In the genomic region with DNA sequence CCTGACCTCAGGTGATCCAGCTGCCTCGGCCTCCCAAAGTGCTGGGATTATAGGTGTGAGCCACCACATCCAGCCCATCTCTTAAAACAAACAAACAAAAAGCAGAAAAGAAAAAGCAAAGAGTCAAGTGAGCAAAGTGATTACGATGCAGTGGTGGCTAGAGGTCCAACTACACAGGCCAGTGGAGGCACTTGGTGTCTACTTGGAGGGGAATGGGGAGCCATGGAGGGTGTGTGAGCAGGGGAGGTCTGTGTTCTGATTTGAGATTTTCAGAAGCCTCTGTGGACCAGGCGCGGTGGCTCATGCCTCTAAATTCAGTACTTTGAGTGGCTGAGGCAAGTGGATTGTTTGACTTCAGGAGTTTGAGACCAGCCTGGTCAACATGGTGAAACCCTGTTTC, we compare ENCODE assay signal across 21 cellular contexts. TPM values are rescaled to one million over a fixed set of nuclear protein-coding genes. Genes with fewer than 3 reads are reported as not detected.
DNase-seq lines count a peak whose midpoint lies in the region; ATAC-seq, FAIRE-seq and TF ChIP-seq lines count a peak whose summit lies in the region.
"Had no signal": no experiment of that assay in that cellular context is flagged by ENCODE, and none has a peak within 500 bp of the region (broad histone marks: within the 10 kb centered on the region; RNA-seq: fewer than 3 reads in every experiment).

No MANE protein-coding gene starts in this region.

- H3K27ac Mint-ChIP-seq in activated naive CD8-positive, alpha-beta T cell: peak overlapping the region; percentile 70
- no peak overlapping the region for H3K27ac Mint-ChIP-seq in activated naive CD8-positive, alpha-beta T cell treated with anti-CD3 and anti-CD28 coated beads for 36 hours
- peak overlapping the region in 2 of 3 donors; percentile 23 to 43 for H3K27ac Mint-ChIP-seq in IgD-negative memory B cell
- H3K27ac Mint-ChIP-seq: GM23338 had no signal

- no peaks in the 10 kb centered on the region for H3K27me3 Mint-ChIP-seq in activated naive CD8-positive, alpha-beta T cell
- no peaks in the 10 kb centered on the region for H3K27me3 Mint-ChIP-seq in activated naive CD8-positive, alpha-beta T cell treated with anti-CD3 and anti-CD28 coated beads for 36 hours
- H3K27me3 Mint-ChIP-seq in IgD-negative memory B cell: no peaks in the 10 kb centered on the region
- H3K27me3 Mint-ChIP-seq: CD4-positive, alpha-beta T cell had no signal

- no peak overlapping the region for H3K4me3 Mint-ChIP-seq in activated naive CD8-positive, alpha-beta T cell
- no peak overlapping the region for H3K4me3 Mint-ChIP-seq in activated naive CD8-positive, alpha-beta T cell treated with anti-CD3 and anti-CD28 coated beads for 36 hours
- H3K4me3 Mint-ChIP-seq in IgD-negative memory B cell: no peak overlapping the region
- H3K4me3 Mint-ChIP-seq: CD4-positive, alpha-beta T cell; GM23338 had no signal

- H3K9ac ChIP-seq in endothelial cell of umbilical vein (replicated peaks; ENCODE audit: extremely low read depth, insufficient read depth, low read length): no peak overlapping the region
- H3K9ac ChIP-seq: SK-N-SH had no signal

- BruUV-seq in endothelial cell of umbilical vein (replicated peaks; lab: Mats Ljungman, UMichigan): no TSS peak

- no peaks in the 10 kb centered on the region for H3K27me3 ChIP-seq in endothelial cell of umbilical vein (ENCODE audit: control insufficient read depth in 2 of 2, insufficient read depth in 2 of 2, low read length in 2 of 2)
- H3K27me3 ChIP-seq in upper lobe of right lung: no peaks in the 10 kb centered on the region

- no peaks in the 10 kb centered on the region for H3K9me1 ChIP-seq in endothelial cell of umbilical vein (replicated peaks; ENCODE audit: control insufficient read depth, extremely low read depth, insufficient read depth, low read length)

- peaks cover 6 to 41% of the 10 kb centered on the region in 2 experiments for H3K36me3 ChIP-seq in endothelial cell of umbilical vein (ENCODE audit: control insufficient read depth in 2 of 2, extremely low read depth in 1 of 2, insufficient read depth in 2 of 2, low read length in 2 of 2)
- H3K36me3 ChIP-seq in upper lobe of right lung: peaks cover 74% of the 10 kb centered on the region

- H3K9me3 Mint-ChIP-seq in activated naive CD8-positive, alpha-beta T cell (ENCODE audit: low read depth): no peaks in the 10 kb centered on the region
- H3K9me3 Mint-ChIP-seq in activated naive CD8-positive, alpha-beta T cell treated with anti-CD3 and anti-CD28 coated beads for 36 hours: no peaks in the 10 kb centered on the region
- H3K9me3 Mint-ChIP-seq in IgD-negative memory B cell: no peaks in the 10 kb centered on the region
- H3K9me3 Mint-ChIP-seq: CD4-positive, alpha-beta T cell; GM23338 had no signal

- H4K20me1 ChIP-seq in endothelial cell of umbilical vein (replicated peaks; ENCODE audit: control insufficient read depth, extremely low read depth, insufficient read depth, low read length): no peaks in the 10 kb centered on the region

- FAIRE-seq in endothelial cell of umbilical vein (lab: Jason Lieb, UNC): peak; percentile 40

- H2AFZ ChIP-seq in endothelial cell of umbilical vein (ENCODE audit: low read depth, low read length): no peak overlapping the region
- H2AFZ ChIP-seq: GM23338 had no signal

- H3K27ac ChIP-seq in endothelial cell of umbilical vein (ENCODE audit: insufficient read depth, low read depth, low read length): peak overlapping the region; percentile 43
- H3K27ac ChIP-seq in upper lobe of right lung: peak overlapping the region; percentile 26

- H3K4me3 ChIP-seq in endothelial cell of umbilical vein (replicated peaks in 1 of 3; ENCODE audit: insufficient read depth in 1 of 3, low read depth in 1 of 3, low read length in 3 of 3) (no peak overlapping the region), upper lobe of right lung (no peak overlapping the region)
- H3K4me3 ChIP-seq: GM23338 had no signal

- H3K4me2 ChIP-seq in endothelial cell of umbilical vein (ENCODE audit: insufficient read depth, low read length): no peak overlapping the region
- H3K4me2 ChIP-seq: GM23338, SK-N-SH had no signal

- POLR2A ChIA-PET in endothelial cell of umbilical vein (lab: Charles Lee): no interaction called here

- H3K79me2 ChIP-seq in endothelial cell of umbilical vein (ENCODE audit: control insufficient read depth, insufficient read depth, low read length): peaks cover 11% of the 10 kb centered on the region

- no peak for DNase-seq in activated naive CD8-positive, alpha-beta T cell treated with anti-CD3 and anti-CD28 coated beads for 36 hours
- DNase-seq in endothelial cell of umbilical vein (ENCODE audit: low read depth, low spot score) (no peak), upper lobe of right lung (no peak), AG08396 (ENCODE audit: low spot score) (no peak)
- DNase-seq: ACHN; AML-193; CD4-positive, alpha-beta T cell; DMS153; GDM1; HCEC 1CT; KG1; NCI-H187; NCI-H2107; NCI-H510A; NCI-H748 treated with DMSO at 0.1 percent for 48 hours; SHP77 treated with DMSO at 0.1 percent for 48 hours; SK-N-SH had no signal

- intact Hi-C loops in endothelial cell of umbilical vein (cut with micrococcal nuclease) (no loop called here), upper lobe of right lung (cut with DNase I) (no loop called here)

- peaks cover 9% of the 10 kb centered on the region for H3K4me1 Mint-ChIP-seq in activated naive CD8-positive, alpha-beta T cell (ENCODE audit: low read depth)
- H3K4me1 Mint-ChIP-seq in activated naive CD8-positive, alpha-beta T cell treated with anti-CD3 and anti-CD28 coated beads for 36 hours: peaks cover 2% of the 10 kb centered on the region
- peaks cover 3 to 5% (median 4%) of the 10 kb centered on the region in 3 donors for H3K4me1 Mint-ChIP-seq in IgD-negative memory B cell
- H3K4me1 Mint-ChIP-seq: GM23338 had no signal

- peaks cover 4% of the 10 kb centered on the region for H3K36me3 Mint-ChIP-seq in activated naive CD8-positive, alpha-beta T cell
- peaks cover 24% of the 10 kb centered on the region for H3K36me3 Mint-ChIP-seq in activated naive CD8-positive, alpha-beta T cell treated with anti-CD3 and anti-CD28 coated beads for 36 hours
- peaks cover 2% of the 10 kb centered on the region for H3K36me3 Mint-ChIP-seq in IgD-negative memory B cell

- TF ChIP-seq CTCF in endothelial cell of umbilical vein (IDR thresholded peaks at IDR 0.05; ENCODE audit: extremely low read depth in 1 of 2, insufficient read depth in 1 of 2, low read depth in 1 of 2, low read length in 2 of 2): no peak
- TF ChIP-seq CTCF in upper lobe of right lung (IDR thresholded peaks at IDR 0.05): no peak

- ATAC-seq in upper lobe of right lung: no peak
- no peak for ATAC-seq in GM19395 (IDR thresholded peaks at IDR 0.05; ENCODE audit: unreplicated experiment)
- ATAC-seq: GM23338 had no signal

- CTCF ChIA-PET in endothelial cell of umbilical vein (lab: Charles Lee): interaction anchor here (0.8 to 2.2 kb wide), 2 partner anchors 9 to 12 kb away, joined by 3 to 15 read pairs; no protein-coding TSS in a partner anchor

- dilution Hi-C loops in endothelial cell of umbilical vein (cut with MboI; ENCODE audit: extremely low pct_ligation_motif_present, low sequenced_read_pairs): no loop called here

- no peaks in the 10 kb centered on the region for H3K9me3 ChIP-seq in endothelial cell of umbilical vein (replicated peaks; ENCODE audit: control insufficient read depth, insufficient read depth, low read length)
- no peaks in the 10 kb centered on the region for H3K9me3 ChIP-seq in upper lobe of right lung
- H3K9me3 ChIP-seq: SK-N-SH had no signal

- no peak for TF ChIP-seq POLR2A in endothelial cell of umbilical vein (IDR thresholded peaks at IDR 0.05; ENCODE audit: low read depth, low read length)

- H3K4me1 ChIP-seq in endothelial cell of umbilical vein (ENCODE audit: control insufficient read depth, extremely low read depth, insufficient read depth, low read length) (peaks cover 17% of the 10 kb centered on the region), upper lobe of right lung (peaks cover 15% of the 10 kb centered on the region)

TF ChIP-seq in endothelial cell of umbilical vein, 7 proteins besides CTCF, POLR2A, EP300 and RAD21 (continues in another document):
- TF ChIP-seq JUN (IDR thresholded peaks at IDR 0.05; ENCODE audit: borderline replicate concordance, insufficient read depth, insufficient read length, low read depth): no peak
- no peak for TF ChIP-seq MYC (IDR thresholded peaks at IDR 0.05; ENCODE audit: low read depth, low read length)
- TF ChIP-seq, protein P1, sequence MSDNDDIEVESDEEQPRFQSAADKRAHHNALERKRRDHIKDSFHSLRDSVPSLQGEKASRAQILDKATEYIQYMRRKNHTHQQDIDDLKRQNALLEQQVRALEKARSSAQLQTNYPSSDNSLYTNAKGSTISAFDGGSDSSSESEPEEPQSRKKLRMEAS (IDR thresholded peaks at IDR 0.05; ENCODE audit: insufficient read depth, insufficient read length): no peak
- TF ChIP-seq POLR2AphosphoS5 (IDR thresholded peaks at IDR 0.05; ENCODE audit: insufficient read depth, low read depth, low read length): no peak
- TF ChIP-seq EZH2 (IDR thresholded peaks at IDR 0.05; ENCODE audit: borderline replicate concordance, low read depth, low read length, severe bottlenecking): no peak

RNA-seq across cellular contexts. Expression of a gene that starts 6.6 kb away (rescaled TPM):
- 10 to 100 TPM; 78.9 to 80.1 TPM for total RNA-seq in activated naive CD8-positive, alpha-beta T cell treated with anti-CD3 and anti-CD28 coated beads for 36 hours
- polyA plus RNA-seq in IgD-negative memory B cell (11.5 TPM), endothelial cell of umbilical vein (355 and 406 TPM in 2 replicates)
- total RNA-seq in endothelial cell of umbilical vein (240 and 263 TPM in 2 replicates), upper lobe of right lung (104 TPM)
- polyA plus RNA-seq in endothelial cell of umbilical vein (2011; cell fraction: cytosol; rRNA removed): 190 and 205 TPM in 2 replicates
- 295 and 364 TPM in 2 replicates for polyA plus RNA-seq in endothelial cell of umbilical vein (2011; cell fraction: nucleus; rRNA removed)
- 145 and 196 TPM in 2 replicates for polyA plus RNA-seq in endothelial cell of umbilical vein (2012)
- 512 and 556 TPM in 2 replicates for polyA minus RNA-seq in endothelial cell of umbilical vein
- polyA minus RNA-seq in endothelial cell of umbilical vein (2011; cell fraction: cytosol; rRNA and poly(A)+ RNA removed): 137 TPM
- 109 TPM in 2 replicates for polyA minus RNA-seq in endothelial cell of umbilical vein (2011; cell fraction: nucleus; rRNA and poly(A)+ RNA removed)

RNA-seq across cellular contexts. Expression of a gene that starts 50.6 kb away (rescaled TPM):
- 10 to 100 TPM; 55.0 to 58.4 TPM for total RNA-seq in activated naive CD8-positive, alpha-beta T cell treated with anti-CD3 and anti-CD28 coated beads for 36 hours
- polyA plus RNA-seq in IgD-negative memory B cell (106 TPM), endothelial cell of umbilical vein (139 and 204 TPM in 2 replicates)
- total RNA-seq in endothelial cell of umbilical vein (99.2 and 110 TPM in 2 replicates), upper lobe of right lung (78.0 TPM)
- polyA plus RNA-seq in endothelial cell of umbilical vein (2011; cell fraction: cytosol; rRNA removed): 71.7 and 96.7 TPM in 2 replicates
- 58.3 and 73.4 TPM in 2 replicates for polyA plus RNA-seq in endothelial cell of umbilical vein (2011; cell fraction: nucleus; rRNA removed)
- polyA plus RNA-seq in endothelial cell of umbilical vein (2012): 54.4 and 108 TPM in 2 replicates
- 35.4 and 52.3 TPM in 2 replicates for polyA minus RNA-seq in endothelial cell of umbilical vein
- 107 TPM for polyA minus RNA-seq in endothelial cell of umbilical vein (2011; cell fraction: cytosol; rRNA and poly(A)+ RNA removed)
- 21.2 and 28.9 TPM in 2 replicates for polyA minus RNA-seq in endothelial cell of umbilical vein (2011; cell fraction: nucleus; rRNA and poly(A)+ RNA removed)
